ENCODE assay signal across 9 cellular contexts in genomic region chr5:73119492-73120157, GRCh38. TPM values are rescaled to one million over a fixed set of nuclear protein-coding genes. Genes with fewer than 3 reads are reported as not detected.
A peak's percentile ranks its signal among the peaks of the same experiment; 100 is the strongest.
DNase-seq lines count a peak whose midpoint lies in the region; ATAC-seq and TF ChIP-seq lines count a peak whose summit lies in the region.
"Had no signal": no experiment of that assay in that cellular context is flagged by ENCODE, and none has a peak within 500 bp of the region (broad histone marks: within the 10 kb centered on the region; RNA-seq: fewer than 3 reads in every experiment).

No MANE protein-coding gene starts in this region.

- no peaks in the 10 kb centered on the region for H3K9me3 ChIP-seq in hepatocyte (ENCODE audit: low read depth)
- no peaks in the 10 kb centered on the region for H3K9me3 ChIP-seq in trophoblast cell (ENCODE audit: insufficient read depth, low read depth, low read length)
- H3K9me3 ChIP-seq in prostate gland, result no peaks in the 10 kb centered on the region

- no peak overlapping the region for H2BK120ac ChIP-seq in trophoblast cell (ENCODE audit: insufficient read depth, low read length, poor library complexity)

- H3K9ac ChIP-seq in trophoblast cell (ENCODE audit: low read length), result no peak overlapping the region

- H3K4me3 Mint-ChIP-seq in Calu3 (ENCODE audit: low read depth, unreplicated experiment), result peak overlapping the region; percentile 81
- H3K4me3 Mint-ChIP-seq in activated T-helper 2 cell treated with anti-CD3 and anti-CD28 coated beads, Interferon-gamma antibody, Interleukin-2, Interleukin-4, amounts not matched to agents 10 μg/mL and 5 μg/mL and 100 μg/mL, durations not matched to agents 14 hours and 24 hours and 36 hours (ENCODE audit: low read depth), result peak overlapping the region; percentile 30

- WGBS in hepatocyte (ENCODE audit: low lambda C conversion rate, missing lambda C conversion rate), result 60% methylated on average over 27 of the region's 40 CpGs
- no CpG with 5 or more reads among the region's 40 CpGs for WGBS in trophoblast cell (ENCODE audit: extremely low coverage, insufficient coverage, insufficient read length)
- whole genome bisulfite sequencing in prostate gland, result 69% methylated on average over 28 of the region's 40 CpGs

- H3K79me1 ChIP-seq in trophoblast cell (ENCODE audit: low read length), result peaks cover 6% of the 10 kb centered on the region

- H3K23ac ChIP-seq in trophoblast cell (ENCODE audit: low read length), result no peak overlapping the region

- H3K27me3 ChIP-seq in hepatocyte, result peaks cover 25% of the 10 kb centered on the region
- peaks cover 2% of the 10 kb centered on the region for H3K27me3 ChIP-seq in trophoblast cell (ENCODE audit: insufficient read depth, low read length)
- no peaks in the 10 kb centered on the region for H3K27me3 ChIP-seq in prostate gland (replicated peaks; ENCODE audit: insufficient read depth)

- peaks cover 5% of the 10 kb centered on the region for H3K9me3 Mint-ChIP-seq in Calu3 (ENCODE audit: low read depth, unreplicated experiment)
- H3K9me3 Mint-ChIP-seq in activated T-helper 2 cell treated with anti-CD3 and anti-CD28 coated beads, Interferon-gamma antibody, Interleukin-2, Interleukin-4, amounts not matched to agents 10 μg/mL and 5 μg/mL and 100 μg/mL, durations not matched to agents 14 hours and 24 hours and 36 hours, result no peaks in the 10 kb centered on the region

- no peak overlapping the region for H2AK5ac ChIP-seq in trophoblast cell (ENCODE audit: low read length)

- no peaks in the 10 kb centered on the region for H4K20me1 ChIP-seq in hepatocyte (ENCODE audit: insufficient read depth, poor library complexity, severe bottlenecking)

- H3K4me1 ChIP-seq in hepatocyte (ENCODE audit: insufficient read depth) (peaks cover 12% of the 10 kb centered on the region), trophoblast cell (ENCODE audit: control insufficient read depth in 1 of 2, insufficient read depth in 2 of 2, low read length in 2 of 2) (peaks cover 12 to 16% of the 10 kb centered on the region in 2 experiments), prostate gland (replicated peaks) (no peaks in the 10 kb centered on the region)

- H3K36me3 ChIP-seq in hepatocyte (replicated peaks; ENCODE audit: insufficient read depth, low read depth) (no peaks in the 10 kb centered on the region), trophoblast cell (ENCODE audit: control insufficient read depth in 1 of 2, insufficient read depth in 2 of 2, low read length in 2 of 2) (no peaks in the 10 kb centered on the region), prostate gland (no peaks in the 10 kb centered on the region)
- H3K36me3 ChIP-seq: cardiac muscle cell had no signal

- H3K4ac ChIP-seq in trophoblast cell (ENCODE audit: low read depth, low read length), result no peak overlapping the region

- no peaks in the 10 kb centered on the region for H3K27me3 Mint-ChIP-seq in Calu3 (ENCODE audit: unreplicated experiment)
- H3K27me3 Mint-ChIP-seq in activated T-helper 2 cell treated with anti-CD3 and anti-CD28 coated beads, Interferon-gamma antibody, Interleukin-2, Interleukin-4, amounts not matched to agents 10 μg/mL and 5 μg/mL and 100 μg/mL, durations not matched to agents 14 hours and 24 hours and 36 hours (ENCODE audit: low read depth), result peaks cover 74% of the 10 kb centered on the region

- no peak overlapping the region for H4K91ac ChIP-seq in trophoblast cell (ENCODE audit: low read depth, low read length)

- TF ChIP-seq CTCF in Calu3 (IDR thresholded peaks at IDR 0.05; ENCODE audit: unreplicated experiment) (no peak), hepatocyte (IDR thresholded peaks at IDR 0.05; ENCODE audit: poor library complexity) (no peak), prostate gland (IDR thresholded peaks at IDR 0.05) (no peak)

- no peak for TF ChIP-seq POLR2A in prostate gland (IDR thresholded peaks at IDR 0.05)

- CTCF ChIA-PET in Calu3 (lab: Charles Lee), result interaction anchor here (1.2 to 2.0 kb wide), 4 partner anchors 23 to 97 kb away, joined by 3 to 9 read pairs (median 4); no protein-coding TSS in a partner anchor

- peaks cover 77% of the 10 kb centered on the region for H3K4me1 Mint-ChIP-seq in Calu3 (ENCODE audit: low read depth, unreplicated experiment)
- peaks cover 3% of the 10 kb centered on the region for H3K4me1 Mint-ChIP-seq in activated T-helper 2 cell treated with anti-CD3 and anti-CD28 coated beads, Interferon-gamma antibody, Interleukin-2, Interleukin-4, amounts not matched to agents 10 μg/mL and 5 μg/mL and 100 μg/mL, durations not matched to agents 14 hours and 24 hours and 36 hours (ENCODE audit: low read depth)

- peak overlapping the region; percentile 64 for H4K8ac ChIP-seq in trophoblast cell (ENCODE audit: low read depth, low read length)

- peak overlapping the region; percentile 92 for H3K27ac Mint-ChIP-seq in Calu3 (ENCODE audit: unreplicated experiment)
- H3K27ac Mint-ChIP-seq in activated T-helper 2 cell treated with anti-CD3 and anti-CD28 coated beads, Interferon-gamma antibody, Interleukin-2, Interleukin-4, amounts not matched to agents 10 μg/mL and 5 μg/mL and 100 μg/mL, durations not matched to agents 14 hours and 24 hours and 36 hours, result no peak overlapping the region

- H3K79me2 ChIP-seq in hepatocyte (no peaks in the 10 kb centered on the region), trophoblast cell (ENCODE audit: control insufficient read depth, insufficient read depth, low read length, poor library complexity) (no peaks in the 10 kb centered on the region)

- H3K27ac ChIP-seq in hepatocyte (no peak overlapping the region), trophoblast cell (ENCODE audit: low read depth, low read length) (no peak overlapping the region), prostate gland (no peak overlapping the region)
- H3K27ac ChIP-seq: cardiac muscle cell had no signal

- BruUV-seq in Calu3 (replicated peaks; lab: Mats Ljungman, UMichigan), result no TSS peak

- ATAC-seq in GM21737 (IDR thresholded peaks at IDR 0.05; ENCODE audit: unreplicated experiment) (no peak), GM19455 (IDR thresholded peaks at IDR 0.05; ENCODE audit: unreplicated experiment) (no peak)

- peaks cover 44% of the 10 kb centered on the region for H3K36me3 Mint-ChIP-seq in Calu3 (ENCODE audit: insufficient read depth, unreplicated experiment)
- H3K36me3 Mint-ChIP-seq in activated T-helper 2 cell treated with anti-CD3 and anti-CD28 coated beads, Interferon-gamma antibody, Interleukin-2, Interleukin-4, amounts not matched to agents 10 μg/mL and 5 μg/mL and 100 μg/mL, durations not matched to agents 14 hours and 24 hours and 36 hours (ENCODE audit: low read depth), result no peaks in the 10 kb centered on the region

- no peak overlapping the region for H2BK5ac ChIP-seq in trophoblast cell (ENCODE audit: low read depth, low read length, poor library complexity)

- peak overlapping the region; percentile 76 for H2AFZ ChIP-seq in hepatocyte
- peak overlapping the region; percentile 67 for H2AFZ ChIP-seq in trophoblast cell (ENCODE audit: insufficient read depth, low read length, poor library complexity)

- H4K12ac ChIP-seq in trophoblast cell (ENCODE audit: low read depth, low read length), result peak overlapping the region; percentile 6

- no peak overlapping the region for H2BK12ac ChIP-seq in trophoblast cell (ENCODE audit: low read length)

- peak overlapping the region; percentile 84 for H3K4me2 ChIP-seq in hepatocyte
- peak overlapping the region; percentile 89 for H3K4me2 ChIP-seq in trophoblast cell (ENCODE audit: low read length)

- peak; percentile 79 for DNase-seq in Calu3
- DNase-seq in activated T-helper 2 cell treated with anti-CD3 and anti-CD28 coated beads, Interferon-gamma antibody, Interleukin-2, Interleukin-4, amounts not matched to agents 10 μg/mL and 5 μg/mL and 100 μg/mL, durations not matched to agents 14 hours and 24 hours and 36 hours (ENCODE audit: low spot score), result no peak
- DNase-seq in hepatocyte (ENCODE audit: low spot score), result peak; percentile 38
- no peak for DNase-seq in trophoblast cell
- no peak for DNase-seq in prostate gland (ENCODE audit: low spot score)
- DNase-seq in NCI-H446 treated with DMSO at 0.1 percent for 48 hours (lab: John Stamatoyannopoulos, UW), result no peak

- H3K14ac ChIP-seq in trophoblast cell (ENCODE audit: low read length), result no peak overlapping the region

- H3K9me2 ChIP-seq in hepatocyte (replicated peaks; ENCODE audit: insufficient read depth), result no peaks in the 10 kb centered on the region

- no peak overlapping the region for H3K4me3 ChIP-seq in hepatocyte
- H3K4me3 ChIP-seq in trophoblast cell (ENCODE audit: low read depth, low read length), result peak overlapping the region; percentile 70
- H3K4me3 ChIP-seq in prostate gland, result peak overlapping the region in 1 of 2 donors; percentile 33

- H3K18ac ChIP-seq in trophoblast cell (ENCODE audit: low read length), result no peak overlapping the region

- intact Hi-C loops in Calu3 (cut with micrococcal nuclease; ENCODE audit: unreplicated experiment), result loop anchor here (5.0 to 10.0 kb wide), 2 partner anchors 37 to 175 kb away; no protein-coding TSS in a partner anchor
- intact Hi-C loops in activated T-helper 2 cell treated with anti-CD3 and anti-CD28 coated beads, Interferon-gamma antibody, Interleukin-2, Interleukin-4, amounts not matched to agents 10 μg/mL and 5 μg/mL and 100 μg/mL, durations not matched to agents 14 hours and 24 hours and 36 hours (cut with micrococcal nuclease), result no loop called here
- intact Hi-C loops in prostate gland (cut with DNase I), result no loop called here

RNA-seq across cellular contexts. Expression of gene TMEM171, which starts 0.8 kb away (rescaled TPM):
- 18.4 and 20.8 TPM in 2 replicates for total RNA-seq in Calu3 (2022)
- total RNA-seq in activated T-helper 2 cell treated with anti-CD3 and anti-CD28 coated beads, Interferon-gamma antibody, Interleukin-2, Interleukin-4, amounts not matched to agents 10 μg/mL and 5 μg/mL and 100 μg/mL, durations not matched to agents 14 hours and 24 hours and 36 hours, result not detected in 2 replicates
- 1.3 and 2.9 TPM in 2 replicates for total RNA-seq in hepatocyte
- 1.6 and 2.0 TPM in 2 replicates for polyA plus RNA-seq in hepatocyte
- polyA plus RNA-seq in trophoblast cell (2013), result 1.6 and 1.8 TPM in 2 replicates
- not detected for total RNA-seq in prostate gland
- total RNA-seq: cardiac muscle cell had no signal
- polyA plus RNA-seq: cardiac muscle cell had no signal

RNA-seq across cellular contexts. Expression of gene TMEM174, which starts 53.4 kb away (rescaled TPM):
- total RNA-seq in Calu3 (2022), result not detected in 2 replicates
- total RNA-seq in activated T-helper 2 cell treated with anti-CD3 and anti-CD28 coated beads, Interferon-gamma antibody, Interleukin-2, Interleukin-4, amounts not matched to agents 10 μg/mL and 5 μg/mL and 100 μg/mL, durations not matched to agents 14 hours and 24 hours and 36 hours, result not detected in 2 replicates
- not detected in 2 replicates for total RNA-seq in hepatocyte
- polyA plus RNA-seq in hepatocyte, result not detected in 2 replicates
- not detected in 2 replicates for polyA plus RNA-seq in trophoblast cell (2013)
- total RNA-seq in prostate gland, result not detected
- total RNA-seq: cardiac muscle cell had no signal
- polyA plus RNA-seq: cardiac muscle cell had no signal

Comparison
In these comparisons a context has a peak if more than half of its experiments do, and no peak if none do; other contexts are left out.
1. DNase-seq: peak in Calu3 (single experiment) and hepatocyte (single experiment); none in activated T-helper 2 cell treated with anti-CD3 and anti-CD28 coated beads, Interferon-gamma antibody, Interleukin-2, Interleukin-4, amounts not matched to agents 10 μg/mL and 5 μg/mL and 100 μg/mL, durations not matched to agents 14 hours and 24 hours and 36 hours (single experiment), trophoblast cell (0 of 2), prostate gland (single experiment) and NCI-H446 treated with DMSO at 0.1 percent for 48 hours (single experiment).